11 cellular contexts compared by ENCODE assay signal in genomic region chr4:14837860-14838259, GRCh38.
DNase-seq lines count a peak whose midpoint lies in the region; ATAC-seq and TF ChIP-seq lines count a peak whose summit lies in the region.
"Had no signal": no experiment of that assay in that cellular context is flagged by ENCODE, and none has a peak within 500 bp of the region (broad histone marks: within the 10 kb centered on the region; RNA-seq: fewer than 3 reads in every experiment).

No MANE protein-coding gene starts in this region.

- no peak overlapping the region for H3K4ac ChIP-seq in mesendoderm (ENCODE audit: low read depth, low read length)

- ATAC-seq in GM18867 (IDR thresholded peaks at IDR 0.05; ENCODE audit: unreplicated experiment): peak; percentile 51
- ATAC-seq in HG03196 (IDR thresholded peaks at IDR 0.05; ENCODE audit: unreplicated experiment): no peak

- no peak overlapping the region for H3K56ac ChIP-seq in mesendoderm (ENCODE audit: low read length)

- H3K27ac ChIP-seq in Karpas-422 (ENCODE audit: low read length) (no peak overlapping the region), VCaP (peak overlapping the region; percentile 14; the same call in 1 of the 2 replicates), mesendoderm (ENCODE audit: low read depth, low read length) (no peak overlapping the region)

- no peak overlapping the region for H3K23ac ChIP-seq in mesendoderm (ENCODE audit: low read length)

- no peak overlapping the region for H2BK15ac ChIP-seq in mesendoderm (replicated peaks; ENCODE audit: low read depth)

- H3K79me1 ChIP-seq in mesendoderm (ENCODE audit: low read length): no peaks in the 10 kb centered on the region

- H3K18ac ChIP-seq in mesendoderm (ENCODE audit: low read length): no peak overlapping the region

- WGBS in mesendoderm (ENCODE audit: extremely low coverage, insufficient coverage, low lambda C conversion rate): no CpG with 5 or more reads among the region's 4 CpGs

- no peak overlapping the region for H4K5ac ChIP-seq in mesendoderm (ENCODE audit: low read length)

- H4K8ac ChIP-seq in mesendoderm (ENCODE audit: low read depth, low read length): no peak overlapping the region

- H3K4me3 ChIP-seq in Karpas-422 (ENCODE audit: low read length) (no peak overlapping the region), mesendoderm (ENCODE audit: low read length) (no peak overlapping the region)

- DNase-seq in Karpas-422 (peak; percentile 42), mesendoderm (peak; percentile 57), posterior vena cava (ENCODE audit: low spot score) (no peak), occipital lobe (lab: John Stamatoyannopoulos, UW) (no peak), kidney glomerular epithelial cell (lab: John Stamatoyannopoulos, UW) (no peak)
- DNase-seq: activated naive CD4-positive, alpha-beta T cell treated with anti-CD3 and anti-CD28 coated beads, Interleukin-2, amount 10 ng/mL, durations not matched to agents 7 days and 5 days; left cardiac atrium; T1000 had no signal

- H3K79me2 ChIP-seq in Karpas-422 (ENCODE audit: low read length) (no peaks in the 10 kb centered on the region), mesendoderm (ENCODE audit: control insufficient read depth, insufficient read depth, low read length) (no peaks in the 10 kb centered on the region)

- H2AK5ac ChIP-seq in mesendoderm (ENCODE audit: low read length): no peak overlapping the region

- H3K36me3 ChIP-seq in Karpas-422 (ENCODE audit: insufficient read depth, low read length) (no peaks in the 10 kb centered on the region), mesendoderm (ENCODE audit: control insufficient read depth, insufficient read depth, low read length) (no peaks in the 10 kb centered on the region)

- H3K9ac ChIP-seq in Karpas-422 (ENCODE audit: low read length): no peak overlapping the region
- H3K9ac ChIP-seq in mesendoderm (ENCODE audit: low read length): no peak overlapping the region

- H4K20me1 ChIP-seq in Karpas-422 (ENCODE audit: insufficient read depth, low read depth, low read length): no peaks in the 10 kb centered on the region

- no peak overlapping the region for H2BK5ac ChIP-seq in mesendoderm (ENCODE audit: low read length)

- no peak; the same call in 1 of the 2 replicates for TF ChIP-seq CTCF in VCaP (conservative IDR thresholded peaks at IDR 0.05)

- no peak overlapping the region for H2BK120ac ChIP-seq in mesendoderm (ENCODE audit: low read depth, low read length)

- H3K27me3 ChIP-seq in Karpas-422 (ENCODE audit: low read length): no peaks in the 10 kb centered on the region
- no peaks in the 10 kb centered on the region for H3K27me3 ChIP-seq in mesendoderm (ENCODE audit: insufficient read depth, low read length, poor library complexity)

- no peak overlapping the region for H3K4me2 ChIP-seq in Karpas-422 (ENCODE audit: low read depth, low read length, poor library complexity, severe bottlenecking)
- no peak overlapping the region for H3K4me2 ChIP-seq in mesendoderm (ENCODE audit: low read length)

- H3K4me1 ChIP-seq in Karpas-422 (ENCODE audit: low read length) (no peaks in the 10 kb centered on the region), mesendoderm (ENCODE audit: control insufficient read depth, low read depth, low read length) (no peaks in the 10 kb centered on the region)

- 0 out of 2 replicates have a peak, but pooled peaks cover 3% of the 10 kb centered on the region for H3K9me2 ChIP-seq in Karpas-422 (replicated peaks; ENCODE audit: insufficient read depth, low read length)

- intact Hi-C loops in posterior vena cava (cut with DNase I): loop anchor here in 1 of 2 donors (10.0 kb wide), 1 partner anchor 167 kb away; the partner anchor contains the start of gene CPEB2

- no peaks in the 10 kb centered on the region for H3K9me3 ChIP-seq in Karpas-422 (ENCODE audit: low read length)

- no peak overlapping the region for H2AFZ ChIP-seq in Karpas-422 (ENCODE audit: low read length)

Comparison
In these comparisons a context has a peak if more than half of its experiments do, and no peak if none do; other contexts are left out.
1. DNase-seq: peak in Karpas-422 (single experiment) and mesendoderm (single experiment); none in posterior vena cava (single experiment), occipital lobe (single experiment) and kidney glomerular epithelial cell (single experiment).